ENCODE assay signal across 37 cellular contexts in genomic region chr20:2336471-2336870, GRCh38. TPM values are rescaled to one million over a fixed set of nuclear protein-coding genes. Genes with fewer than 3 reads are reported as not detected.
"Had no signal": no experiment of that assay in that cellular context is flagged by ENCODE, and none has a peak within 500 bp of the region (broad histone marks: within the 10 kb centered on the region; RNA-seq: fewer than 3 reads in every experiment).

No MANE protein-coding gene starts in this region.

- H3K36me3 ChIP-seq: brain microvascular endothelial cell, gastroesophageal sphincter, WERI-Rb-1 had no signal

- H3K27me3 ChIP-seq: brain microvascular endothelial cell had no signal

- H3K9me3 ChIP-seq: esophagus squamous epithelium, gastroesophageal sphincter had no signal

- DNase-seq: activated B cell treated with CpG ODN at 0.5 μM for 24 hours; activated CD4-positive, alpha-beta T cell treated with anti-CD3 and anti-CD28 coated beads for 48 hours; activated CD4-positive, alpha-beta T cell treated with anti-CD3 and anti-CD28 coated beads, Interleukin-2, amount 50 U/mL, for 1 hour; activated CD4-positive, alpha-beta T cell treated with anti-CD3 and anti-CD28 coated beads, Interleukin-2, amount 50 U/mL, for 48 hours; activated CD8-positive, alpha-beta memory T cell treated with anti-CD3 and anti-CD28 coated beads, Interleukin-2, amount 10 ng/mL, durations not matched to agents 7 days and 5 days; activated CD8-positive, alpha-beta memory T cell treated with anti-CD3 and anti-CD28 coated beads, Interleukin-2, amount 50 U/mL, for 4 hours; activated CD8-positive, alpha-beta T cell treated with anti-CD3 and anti-CD28 coated beads for 36 hours; activated effector memory CD4-positive, alpha-beta T cell treated with Interleukin-2 at 50 U/mL for 16 hours; activated gamma-delta T cell treated with Interleukin-2 at 50 U/mL for 16 hours; activated naive CD4-positive, alpha-beta T cell treated with anti-CD3 and anti-CD28 coated beads, Interleukin-2, amount 50 U/mL, for 16 hours; activated naive CD4-positive, alpha-beta T cell treated with Interleukin-2 at 50 U/mL for 16 hours; activated T-cell treated with anti-CD3 and anti-CD28 coated beads for 4 hours; activated T-cell treated with anti-CD3 and anti-CD28 coated beads, Interleukin-2, amount 50 U/mL, for 24 hours; activated T-cell treated with anti-CD3 and anti-CD28 coated beads, Interleukin-2, amount 50 U/mL, for 72 hours; amniotic stem cell; anterior cingulate cortex; brain microvascular endothelial cell; cortex of kidney; dermis blood vessel endothelial cell; effector CD4-positive, alpha-beta T cell; effector memory CD8-positive, alpha-beta T cell; erythroblast; esophagus squamous epithelium; foreskin melanocyte; T-helper 2 cell; WERI-Rb-1 had no signal

- H3K27ac ChIP-seq: brain microvascular endothelial cell, esophagus squamous epithelium, gastroesophageal sphincter, SK-N-MC, WERI-Rb-1 had no signal

- ATAC-seq: activated CD4-positive, CD25-positive, alpha-beta regulatory T cell treated with anti-CD3 and anti-CD28 coated beads, Interleukin-2, amount 50 U/mL, for 24 hours; activated CD8-positive, alpha-beta memory T cell treated with anti-CD3 and anti-CD28 coated beads, Interleukin-2, amount 10 ng/mL, durations not matched to agents 7 days and 5 days; activated CD8-positive, alpha-beta T cell treated with anti-CD3 and anti-CD28 coated beads for 36 hours; activated T-cell treated with anti-CD3 and anti-CD28 coated beads, Interleukin-2, amount 50 U/mL, for 72 hours; effector memory CD8-positive, alpha-beta T cell; gastroesophageal sphincter had no signal

- H3K4me1 ChIP-seq: gastroesophageal sphincter had no signal

- H3K4me3 ChIP-seq: esophagus squamous epithelium, gastroesophageal sphincter, SK-N-MC had no signal

RNA-seq across cellular contexts. Expression of gene TGM3, which starts 40.7 kb away (rescaled TPM):
- total RNA-seq: activated B cell treated with CpG ODN at 0.5 μM for 24 hours; activated CD8-positive, alpha-beta memory T cell treated with anti-CD3 and anti-CD28 coated beads for 36 hours; activated CD8-positive, alpha-beta memory T cell treated with anti-CD3 and anti-CD28 coated beads, Interleukin-2, amount 10 ng/mL, durations not matched to agents 7 days and 5 days; activated CD8-positive, alpha-beta T cell treated with anti-CD3 and anti-CD28 coated beads for 36 hours; activated T-cell treated with anti-CD3 and anti-CD28 coated beads, Interleukin-2, amount 50 U/mL, for 72 hours; astrocyte; cardiac septum; dermis blood vessel endothelial cell; fibroblast of villous mesenchyme; T-helper 1 cell treated with Interleukin-12 subunit alpha and Interleukin-12 subunit beta and Interleukin-4 antibody, amounts not matched to agents 30 ng/mL and 1 ng/mL, for 36 hours had no signal

RNA-seq across cellular contexts. Expression of gene TGM6, which starts 44.2 kb away (rescaled TPM):
- total RNA-seq: activated B cell treated with CpG ODN at 0.5 μM for 24 hours; activated CD8-positive, alpha-beta memory T cell treated with anti-CD3 and anti-CD28 coated beads for 36 hours; activated CD8-positive, alpha-beta memory T cell treated with anti-CD3 and anti-CD28 coated beads, Interleukin-2, amount 10 ng/mL, durations not matched to agents 7 days and 5 days; activated CD8-positive, alpha-beta T cell treated with anti-CD3 and anti-CD28 coated beads for 36 hours; activated T-cell treated with anti-CD3 and anti-CD28 coated beads, Interleukin-2, amount 50 U/mL, for 72 hours; astrocyte; bronchial epithelial cell; cardiac septum; cerebellum; dermis blood vessel endothelial cell; esophagus squamous epithelium; fibroblast of lung; fibroblast of villous mesenchyme; gastroesophageal sphincter; T-helper 1 cell treated with Interleukin-12 subunit alpha and Interleukin-12 subunit beta and Interleukin-4 antibody, amounts not matched to agents 30 ng/mL and 1 ng/mL, for 36 hours had no signal
